ENCODE assay signal across 17 cellular contexts in the genomic region with DNA sequence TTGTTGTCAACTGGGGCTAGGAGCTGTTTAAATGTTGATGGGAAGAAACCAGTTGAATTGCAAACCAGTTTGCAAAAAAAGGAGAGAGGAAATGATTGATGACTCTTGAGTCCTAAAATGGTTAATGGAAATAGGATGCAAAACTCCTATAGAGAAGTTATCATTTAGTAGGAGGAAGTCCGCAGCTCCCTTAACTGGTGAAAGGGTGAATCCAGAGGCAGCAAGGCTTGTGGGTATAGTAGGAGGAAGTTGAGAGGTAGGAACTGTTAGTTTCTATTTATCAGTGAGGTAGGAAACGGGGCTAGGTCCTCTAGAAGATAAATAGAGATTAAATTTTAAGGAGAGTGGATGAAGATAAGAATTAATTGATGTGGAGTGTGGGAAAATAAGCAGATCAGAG. TPM values are rescaled to one million over a fixed set of nuclear protein-coding genes. Genes with fewer than 3 reads are reported as not detected.
DNase-seq lines count a peak whose midpoint lies in the region; ATAC-seq and TF ChIP-seq lines count a peak whose summit lies in the region.
"Had no signal": no experiment of that assay in that cellular context is flagged by ENCODE, and none has a peak within 500 bp of the region (broad histone marks: within the 10 kb centered on the region; RNA-seq: fewer than 3 reads in every experiment).

No MANE protein-coding gene starts in this region.

- no peak overlapping the region for H3K9ac ChIP-seq in BLaER1

- DNase-seq in HL-60 (ENCODE audit: low read depth in 1 of 2, low spot score in 1 of 2): peak in 1 of 2 experiments; percentile 79
- peak; percentile 89 for DNase-seq in SKM-1 treated with dmso at 0.1 percent for 144 hours (lab: John Stamatoyannopoulos, UW; ENCODE audit: unreplicated experiment)
- no peak for DNase-seq in lower lobe of right lung
- DNase-seq in mucosa of gallbladder (ENCODE audit: low spot score): no peak
- no peak for DNase-seq in central memory CD4-positive, alpha-beta T cell
- no peak for DNase-seq in GM20000 (ENCODE audit: low spot score)
- DNase-seq: activated CD4-positive, alpha-beta T cell treated with anti-CD3 and anti-CD28 coated beads, Interleukin-2, amount 50 U/mL, for 4 hours; BE2C; cerebellar nuclear complex; HFFc6; mammary epithelial cell; NCI-H1930; posterior cingulate gyrus; stimulated activated naive CD4-positive, alpha-beta T cell had no signal

- H4K20me1 ChIP-seq in BLaER1: peaks cover 100% of the 10 kb centered on the region

- TF ChIP-seq CTCF in HL-60 (IDR thresholded peaks at IDR 0.05; ENCODE audit: insufficient read depth, low read length) (no peak), lower lobe of right lung (IDR thresholded peaks at IDR 0.05) (no peak), GM20000 (IDR thresholded peaks at IDR 0.05; ENCODE audit: extremely low read depth, missing control alignments) (no peak)

- intact Hi-C loops in lower lobe of right lung (cut with DNase I): no loop called here

- H3K27ac ChIP-seq in BLaER1: no peak overlapping the region
- H3K27ac ChIP-seq in HL-60 (replicated peaks): peak overlapping the region; percentile 13
- H3K27ac ChIP-seq in lower lobe of right lung: no peak overlapping the region
- H3K27ac ChIP-seq: esophagus muscularis mucosa had no signal

- H3K36me3 ChIP-seq in BLaER1 (peaks cover 36% of the 10 kb centered on the region), lower lobe of right lung (no peaks in the 10 kb centered on the region)
- H3K36me3 ChIP-seq: esophagus muscularis mucosa had no signal

- peaks cover 48% of the 10 kb centered on the region for H3K4me1 ChIP-seq in BLaER1
- peaks cover 84% of the 10 kb centered on the region for H3K4me1 ChIP-seq in lower lobe of right lung

- H3K4me2 ChIP-seq in BLaER1: peak overlapping the region; percentile 9; the same call in 1 of the 2 replicates

- H3K27me3 ChIP-seq in BLaER1 (no peaks in the 10 kb centered on the region), HL-60 (ENCODE audit: insufficient read depth, poor library complexity, severe bottlenecking) (no peaks in the 10 kb centered on the region), lower lobe of right lung (ENCODE audit: low read depth) (no peaks in the 10 kb centered on the region)
- H3K27me3 ChIP-seq: BE2C, esophagus muscularis mucosa had no signal

- H3K9me3 ChIP-seq in BLaER1 (no peaks in the 10 kb centered on the region), lower lobe of right lung (no peaks in the 10 kb centered on the region)
- H3K9me3 ChIP-seq: BE2C, esophagus muscularis mucosa had no signal

- H3K4me3 ChIP-seq in BLaER1 (no peak overlapping the region), HL-60 (replicated peaks; ENCODE audit: insufficient read depth, low read length) (peak overlapping the region; percentile 10; the same call in 1 of the 2 replicates), lower lobe of right lung (no peak overlapping the region)
- H3K4me3 ChIP-seq: esophagus muscularis mucosa had no signal

- ATAC-seq in lower lobe of right lung (peak; percentile 67 to 68), HG02840 (IDR thresholded peaks at IDR 0.05; ENCODE audit: low FRiP score, unreplicated experiment) (no peak)

RNA-seq across cellular contexts. Expression of gene IREB2, which starts 15.4 kb away (rescaled TPM):
- total RNA-seq in lower lobe of right lung (56.4 TPM), mucosa of gallbladder (45.5 TPM)

RNA-seq across cellular contexts. Expression of gene HYKK, which starts 53.9 kb away (rescaled TPM):
- total RNA-seq in lower lobe of right lung (4.1 TPM), mucosa of gallbladder (5.9 TPM)
